In the genomic region with DNA sequence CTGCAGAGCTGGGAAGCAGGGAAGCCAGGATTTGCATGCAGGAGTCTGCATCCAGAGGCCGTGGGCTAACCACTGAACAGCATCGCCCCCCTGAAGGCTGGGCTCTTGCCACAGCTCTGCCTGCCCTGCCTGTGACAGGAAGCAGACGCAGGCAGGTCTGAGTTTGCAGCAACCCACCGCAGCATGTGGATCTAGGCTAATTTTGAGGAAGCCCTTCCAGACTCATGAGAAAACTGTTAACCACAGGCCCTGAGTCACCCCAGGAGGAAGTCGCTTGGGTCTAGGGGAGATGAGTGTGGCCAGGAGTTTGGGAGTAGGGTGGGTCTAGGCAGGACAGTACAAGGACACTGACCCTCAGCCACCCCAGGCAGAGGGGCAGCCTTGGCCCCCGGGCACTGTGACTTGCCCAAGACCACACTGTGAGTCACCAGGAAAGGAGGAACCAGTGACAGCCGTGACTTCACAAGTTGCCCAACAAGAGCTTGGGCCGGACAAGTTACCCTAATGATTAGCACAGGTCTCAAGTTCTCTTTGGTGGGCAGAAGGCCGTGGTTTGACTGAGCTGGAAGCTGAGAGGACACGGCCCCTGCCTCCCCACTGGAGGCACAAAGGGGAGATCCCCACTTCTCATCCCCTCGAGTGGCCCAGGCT, we compare ENCODE assay signal across 1 cellular context.
A peak's percentile ranks its signal among the peaks of the same experiment; 100 is the strongest.
TF ChIP-seq lines count a peak whose summit lies in the region.

No MANE protein-coding gene starts in this region.

TF ChIP-seq in K562, 482 proteins besides CTCF, POLR2A, EP300 and RAD21 (continued from another document and continues in another):
- TF ChIP-seq, protein P1, sequence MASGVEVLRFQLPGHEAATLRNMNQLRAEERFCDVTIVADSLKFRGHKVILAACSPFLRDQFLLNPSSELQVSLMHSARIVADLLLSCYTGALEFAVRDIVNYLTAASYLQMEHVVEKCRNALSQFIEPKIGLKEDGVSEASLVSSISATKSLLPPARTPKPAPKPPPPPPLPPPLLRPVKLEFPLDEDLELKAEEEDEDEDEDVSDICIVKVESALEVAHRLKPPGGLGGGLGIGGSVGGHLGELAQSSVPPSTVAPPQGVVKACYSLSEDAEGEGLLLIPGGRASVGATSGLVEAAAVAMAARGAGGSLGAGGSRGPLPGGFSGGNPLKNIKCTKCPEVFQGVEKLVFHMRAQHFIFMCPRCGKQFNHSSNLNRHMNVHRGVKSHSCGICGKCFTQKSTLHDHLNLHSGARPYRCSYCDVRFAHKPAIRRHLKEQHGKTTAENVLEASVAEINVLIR (CRISPR knock-in tag; IDR thresholded peaks at IDR 0.05), result peak; percentile 12
- TF ChIP-seq, protein P2, sequence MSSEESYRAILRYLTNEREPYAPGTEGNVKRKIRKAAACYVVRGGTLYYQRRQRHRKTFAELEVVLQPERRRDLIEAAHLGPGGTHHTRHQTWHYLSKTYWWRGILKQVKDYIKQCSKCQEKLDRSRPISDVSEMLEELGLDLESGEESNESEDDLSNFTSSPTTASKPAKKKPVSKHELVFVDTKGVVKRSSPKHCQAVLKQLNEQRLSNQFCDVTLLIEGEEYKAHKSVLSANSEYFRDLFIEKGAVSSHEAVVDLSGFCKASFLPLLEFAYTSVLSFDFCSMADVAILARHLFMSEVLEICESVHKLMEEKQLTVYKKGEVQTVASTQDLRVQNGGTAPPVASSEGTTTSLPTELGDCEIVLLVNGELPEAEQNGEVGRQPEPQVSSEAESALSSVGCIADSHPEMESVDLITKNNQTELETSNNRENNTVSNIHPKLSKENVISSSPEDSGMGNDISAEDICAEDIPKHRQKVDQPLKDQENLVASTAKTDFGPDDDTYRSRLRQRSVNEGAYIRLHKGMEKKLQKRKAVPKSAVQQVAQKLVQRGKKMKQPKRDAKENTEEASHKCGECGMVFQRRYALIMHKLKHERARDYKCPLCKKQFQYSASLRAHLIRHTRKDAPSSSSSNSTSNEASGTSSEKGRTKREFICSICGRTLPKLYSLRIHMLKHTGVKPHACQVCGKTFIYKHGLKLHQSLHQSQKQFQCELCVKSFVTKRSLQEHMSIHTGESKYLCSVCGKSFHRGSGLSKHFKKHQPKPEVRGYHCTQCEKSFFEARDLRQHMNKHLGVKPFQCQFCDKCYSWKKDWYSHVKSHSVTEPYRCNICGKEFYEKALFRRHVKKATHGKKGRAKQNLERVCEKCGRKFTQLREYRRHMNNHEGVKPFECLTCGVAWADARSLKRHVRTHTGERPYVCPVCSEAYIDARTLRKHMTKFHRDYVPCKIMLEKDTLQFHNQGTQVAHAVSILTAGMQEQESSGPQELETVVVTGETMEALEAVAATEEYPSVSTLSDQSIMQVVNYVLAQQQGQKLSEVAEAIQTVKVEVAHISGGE (CRISPR knock-in tag; IDR thresholded peaks at IDR 0.05), result peak in 1 of 3 experiments; percentile 84; a peak in 2 of 6 replicates
- TF ChIP-seq, protein P3, sequence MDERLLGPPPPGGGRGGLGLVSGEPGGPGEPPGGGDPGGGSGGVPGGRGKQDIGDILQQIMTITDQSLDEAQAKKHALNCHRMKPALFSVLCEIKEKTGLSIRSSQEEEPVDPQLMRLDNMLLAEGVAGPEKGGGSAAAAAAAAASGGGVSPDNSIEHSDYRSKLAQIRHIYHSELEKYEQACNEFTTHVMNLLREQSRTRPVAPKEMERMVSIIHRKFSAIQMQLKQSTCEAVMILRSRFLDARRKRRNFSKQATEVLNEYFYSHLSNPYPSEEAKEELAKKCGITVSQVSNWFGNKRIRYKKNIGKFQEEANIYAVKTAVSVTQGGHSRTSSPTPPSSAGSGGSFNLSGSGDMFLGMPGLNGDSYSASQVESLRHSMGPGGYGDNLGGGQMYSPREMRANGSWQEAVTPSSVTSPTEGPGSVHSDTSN (CRISPR knock-in tag; IDR thresholded peaks at IDR 0.05; ENCODE audit: low read depth), result no peak
- TF ChIP-seq, protein P3 (tag; conservative IDR thresholded peaks at IDR 0.05; ENCODE audit: low read depth), result no peak
- TF ChIP-seq NELFE (IDR thresholded peaks at IDR 0.05; ENCODE audit: insufficient read depth, insufficient read length) (no peak), ZNF3 (CRISPR knock-in tag; IDR thresholded peaks at IDR 0.05) (no peak), ZKSCAN3 (CRISPR knock-in tag; IDR thresholded peaks at IDR 0.05) (no peak), ETV1 (tag; conservative IDR thresholded peaks at IDR 0.05; ENCODE audit: low read depth) (peak; percentile 39; the same call in 1 of the 2 replicates), ETV5 (CRISPR knock-in tag; IDR thresholded peaks at IDR 0.05; ENCODE audit: low read depth) (peak; percentile 91; the same call in 1 of the 2 replicates), ZNF561 (CRISPR knock-in tag; conservative IDR thresholded peaks at IDR 0.05) (peak; percentile 77; the same call in 1 of the 2 replicates), ZNF24 (IDR thresholded peaks at IDR 0.05) (no peak), MTA2 (IDR thresholded peaks at IDR 0.05; ENCODE audit: low read depth) (peak; percentile 33; the same call in 1 of the 2 replicates), KAT8 (IDR thresholded peaks at IDR 0.05; ENCODE audit: low read depth) (no peak), SMAD1 (IDR thresholded peaks at IDR 0.05; ENCODE audit: low read depth, low read length, partially characterized antibody) (peak; percentile 68), DNMT1 (IDR thresholded peaks at IDR 0.05) (no peak), MXI1 (IDR thresholded peaks at IDR 0.05; ENCODE audit: low read depth, low read length) (no peak), RBM39 (optimal IDR thresholded peaks at IDR 0.05; ENCODE audit: low read depth, low read length) (no peak), HCFC1 (IDR thresholded peaks at IDR 0.05; ENCODE audit: low read depth, low read length) (no peak), TAF7 (tag; IDR thresholded peaks at IDR 0.05) (no peak), XRCC5 (IDR thresholded peaks at IDR 0.05; ENCODE audit: low read depth, low read length) (no peak), RBM17 (IDR thresholded peaks at IDR 0.05; ENCODE audit: borderline replicate concordance, low read depth, low read length) (no peak), TARDBP (IDR thresholded peaks at IDR 0.05) (no peak), GATAD2B (IDR thresholded peaks at IDR 0.05; ENCODE audit: borderline replicate concordance) (no peak), SRSF3 (IDR thresholded peaks at IDR 0.05; ENCODE audit: insufficient read depth, low read length) (no peak), CBFA2T2 (conservative IDR thresholded peaks at IDR 0.05) (no peak), ZNF143 (CRISPR knock-in tag; IDR thresholded peaks at IDR 0.05) (no peak), ILK (tag; IDR thresholded peaks at IDR 0.05; ENCODE audit: borderline replicate concordance, low read depth) (no peak), SAFB (IDR thresholded peaks at IDR 0.05; ENCODE audit: borderline replicate concordance, low read depth, low read length) (no peak), MEIS2 (IDR thresholded peaks at IDR 0.05; ENCODE audit: partially characterized antibody) (no peak)
- TF ChIP-seq, protein P4, sequence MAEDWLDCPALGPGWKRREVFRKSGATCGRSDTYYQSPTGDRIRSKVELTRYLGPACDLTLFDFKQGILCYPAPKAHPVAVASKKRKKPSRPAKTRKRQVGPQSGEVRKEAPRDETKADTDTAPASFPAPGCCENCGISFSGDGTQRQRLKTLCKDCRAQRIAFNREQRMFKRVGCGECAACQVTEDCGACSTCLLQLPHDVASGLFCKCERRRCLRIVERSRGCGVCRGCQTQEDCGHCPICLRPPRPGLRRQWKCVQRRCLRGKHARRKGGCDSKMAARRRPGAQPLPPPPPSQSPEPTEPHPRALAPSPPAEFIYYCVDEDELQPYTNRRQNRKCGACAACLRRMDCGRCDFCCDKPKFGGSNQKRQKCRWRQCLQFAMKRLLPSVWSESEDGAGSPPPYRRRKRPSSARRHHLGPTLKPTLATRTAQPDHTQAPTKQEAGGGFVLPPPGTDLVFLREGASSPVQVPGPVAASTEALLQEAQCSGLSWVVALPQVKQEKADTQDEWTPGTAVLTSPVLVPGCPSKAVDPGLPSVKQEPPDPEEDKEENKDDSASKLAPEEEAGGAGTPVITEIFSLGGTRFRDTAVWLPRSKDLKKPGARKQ (CRISPR knock-in tag; IDR thresholded peaks at IDR 0.05), result no peak
- TF ChIP-seq, protein P5, sequence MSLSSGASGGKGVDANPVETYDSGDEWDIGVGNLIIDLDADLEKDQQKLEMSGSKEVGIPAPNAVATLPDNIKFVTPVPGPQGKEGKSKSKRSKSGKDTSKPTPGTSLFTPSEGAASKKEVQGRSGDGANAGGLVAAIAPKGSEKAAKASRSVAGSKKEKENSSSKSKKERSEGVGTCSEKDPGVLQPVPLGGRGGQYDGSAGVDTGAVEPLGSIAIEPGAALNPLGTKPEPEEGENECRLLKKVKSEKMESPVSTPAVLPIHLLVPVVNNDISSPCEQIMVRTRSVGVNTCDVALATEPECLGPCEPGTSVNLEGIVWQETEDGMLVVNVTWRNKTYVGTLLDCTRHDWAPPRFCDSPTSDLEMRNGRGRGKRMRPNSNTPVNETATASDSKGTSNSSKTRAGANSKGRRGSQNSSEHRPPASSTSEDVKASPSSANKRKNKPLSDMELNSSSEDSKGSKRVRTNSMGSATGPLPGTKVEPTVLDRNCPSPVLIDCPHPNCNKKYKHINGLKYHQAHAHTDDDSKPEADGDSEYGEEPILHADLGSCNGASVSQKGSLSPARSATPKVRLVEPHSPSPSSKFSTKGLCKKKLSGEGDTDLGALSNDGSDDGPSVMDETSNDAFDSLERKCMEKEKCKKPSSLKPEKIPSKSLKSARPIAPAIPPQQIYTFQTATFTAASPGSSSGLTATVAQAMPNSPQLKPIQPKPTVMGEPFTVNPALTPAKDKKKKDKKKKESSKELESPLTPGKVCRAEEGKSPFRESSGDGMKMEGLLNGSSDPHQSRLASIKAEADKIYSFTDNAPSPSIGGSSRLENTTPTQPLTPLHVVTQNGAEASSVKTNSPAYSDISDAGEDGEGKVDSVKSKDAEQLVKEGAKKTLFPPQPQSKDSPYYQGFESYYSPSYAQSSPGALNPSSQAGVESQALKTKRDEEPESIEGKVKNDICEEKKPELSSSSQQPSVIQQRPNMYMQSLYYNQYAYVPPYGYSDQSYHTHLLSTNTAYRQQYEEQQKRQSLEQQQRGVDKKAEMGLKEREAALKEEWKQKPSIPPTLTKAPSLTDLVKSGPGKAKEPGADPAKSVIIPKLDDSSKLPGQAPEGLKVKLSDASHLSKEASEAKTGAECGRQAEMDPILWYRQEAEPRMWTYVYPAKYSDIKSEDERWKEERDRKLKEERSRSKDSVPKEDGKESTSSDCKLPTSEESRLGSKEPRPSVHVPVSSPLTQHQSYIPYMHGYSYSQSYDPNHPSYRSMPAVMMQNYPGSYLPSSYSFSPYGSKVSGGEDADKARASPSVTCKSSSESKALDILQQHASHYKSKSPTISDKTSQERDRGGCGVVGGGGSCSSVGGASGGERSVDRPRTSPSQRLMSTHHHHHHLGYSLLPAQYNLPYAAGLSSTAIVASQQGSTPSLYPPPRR (CRISPR knock-in tag; IDR thresholded peaks at IDR 0.05; ENCODE audit: borderline replicate concordance), result no peak
- TF ChIP-seq, protein P6, sequence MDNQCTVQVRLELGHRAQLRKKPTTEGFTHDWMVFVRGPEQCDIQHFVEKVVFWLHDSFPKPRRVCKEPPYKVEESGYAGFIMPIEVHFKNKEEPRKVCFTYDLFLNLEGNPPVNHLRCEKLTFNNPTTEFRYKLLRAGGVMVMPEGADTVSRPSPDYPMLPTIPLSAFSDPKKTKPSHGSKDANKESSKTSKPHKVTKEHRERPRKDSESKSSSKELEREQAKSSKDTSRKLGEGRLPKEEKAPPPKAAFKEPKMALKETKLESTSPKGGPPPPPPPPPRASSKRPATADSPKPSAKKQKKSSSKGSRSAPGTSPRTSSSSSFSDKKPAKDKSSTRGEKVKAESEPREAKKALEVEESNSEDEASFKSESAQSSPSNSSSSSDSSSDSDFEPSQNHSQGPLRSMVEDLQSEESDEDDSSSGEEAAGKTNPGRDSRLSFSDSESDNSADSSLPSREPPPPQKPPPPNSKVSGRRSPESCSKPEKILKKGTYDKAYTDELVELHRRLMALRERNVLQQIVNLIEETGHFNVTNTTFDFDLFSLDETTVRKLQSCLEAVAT (IDR thresholded peaks at IDR 0.05), result peak in 1 of 2 experiments; percentile 93; a peak in 2 of 4 replicates
- TF ChIP-seq, protein P7, sequence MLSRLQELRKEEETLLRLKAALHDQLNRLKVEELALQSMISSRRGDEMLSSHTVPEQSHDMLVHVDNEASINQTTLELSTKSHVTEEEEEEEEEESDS (CRISPR knock-in tag; IDR thresholded peaks at IDR 0.05), result no peak
- TF ChIP-seq, protein P8, sequence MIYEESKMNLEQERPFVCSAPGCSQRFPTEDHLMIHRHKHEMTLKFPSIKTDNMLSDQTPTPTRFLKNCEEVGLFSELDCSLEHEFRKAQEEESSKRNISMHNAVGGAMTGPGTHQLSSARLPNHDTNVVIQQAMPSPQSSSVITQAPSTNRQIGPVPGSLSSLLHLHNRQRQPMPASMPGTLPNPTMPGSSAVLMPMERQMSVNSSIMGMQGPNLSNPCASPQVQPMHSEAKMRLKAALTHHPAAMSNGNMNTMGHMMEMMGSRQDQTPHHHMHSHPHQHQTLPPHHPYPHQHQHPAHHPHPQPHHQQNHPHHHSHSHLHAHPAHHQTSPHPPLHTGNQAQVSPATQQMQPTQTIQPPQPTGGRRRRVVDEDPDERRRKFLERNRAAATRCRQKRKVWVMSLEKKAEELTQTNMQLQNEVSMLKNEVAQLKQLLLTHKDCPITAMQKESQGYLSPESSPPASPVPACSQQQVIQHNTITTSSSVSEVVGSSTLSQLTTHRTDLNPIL (CRISPR knock-in tag; IDR thresholded peaks at IDR 0.05), result no peak
